In genomic region chr5:14202462-14202861, GRCh38 we compare ENCODE assay signal across 1 cellular context.
TF ChIP-seq lines count a peak whose summit lies in the region.

No MANE protein-coding gene starts in this region.

TF ChIP-seq in HEK293, 187 proteins besides CTCF, POLR2A, EP300 and RAD21 (continued from another document and continues in another):
- TF ChIP-seq HIC1 (tag by site-specific recombination; IDR thresholded peaks at IDR 0.05) (peak; percentile 63; the same call in 1 of the 2 replicates), EGR2 (tag by site-specific recombination; IDR thresholded peaks at IDR 0.05; ENCODE audit: low read depth) (no peak), ZNF37A (tag by site-specific recombination; IDR thresholded peaks at IDR 0.05) (no peak), ZNF654 (tag by site-specific recombination; IDR thresholded peaks at IDR 0.05; ENCODE audit: low read depth) (no peak), ZNF48 (tag by site-specific recombination; IDR thresholded peaks at IDR 0.05) (no peak), ZSCAN5A (tag by site-specific recombination; IDR thresholded peaks at IDR 0.05) (no peak), ZBTB48 (tag by site-specific recombination; IDR thresholded peaks at IDR 0.05) (no peak), ZNF501 (tag by site-specific recombination; IDR thresholded peaks at IDR 0.05) (peak; percentile 60; the same call in 1 of the 2 replicates), ZNF677 (tag by site-specific recombination; IDR thresholded peaks at IDR 0.05) (no peak), ZNF791 (tag by site-specific recombination; IDR thresholded peaks at IDR 0.05) (no peak), ZNF148 (tag by site-specific recombination; IDR thresholded peaks at IDR 0.05; ENCODE audit: borderline replicate concordance) (no peak), ZNF184 (tag by site-specific recombination; IDR thresholded peaks at IDR 0.05) (no peak), GLIS1 (tag by site-specific recombination; IDR thresholded peaks at IDR 0.05) (peak; percentile 80), SP3 (tag by site-specific recombination; IDR thresholded peaks at IDR 0.05) (no peak), MZF1 (tag by site-specific recombination; IDR thresholded peaks at IDR 0.05; ENCODE audit: borderline replicate concordance) (peak; percentile 14; the same call in 1 of the 2 replicates), ZNF610 (tag by site-specific recombination; IDR thresholded peaks at IDR 0.05; ENCODE audit: borderline replicate concordance) (no peak), REPIN1 (tag by site-specific recombination; IDR thresholded peaks at IDR 0.05; ENCODE audit: low read depth) (no peak), KLF10 (tag by site-specific recombination; IDR thresholded peaks at IDR 0.05) (no peak), ZNF629 (tag by site-specific recombination; IDR thresholded peaks at IDR 0.05) (peak; percentile 43; the same call in 1 of the 2 replicates), ZNF670 (tag by site-specific recombination; IDR thresholded peaks at IDR 0.05; ENCODE audit: low read depth) (no peak), PRDM4 (tag by site-specific recombination; IDR thresholded peaks at IDR 0.05) (no peak), PRDM10 (tag by site-specific recombination; IDR thresholded peaks at IDR 0.05) (peak; percentile 70), ZNF146 (tag by site-specific recombination; IDR thresholded peaks at IDR 0.05) (no peak), ZNF214 (tag by site-specific recombination; IDR thresholded peaks at IDR 0.05; ENCODE audit: borderline replicate concordance) (no peak), ZNF701 (tag by site-specific recombination; IDR thresholded peaks at IDR 0.05) (no peak), MYNN (tag by site-specific recombination; IDR thresholded peaks at IDR 0.05; ENCODE audit: borderline replicate concordance) (no peak), GFI1B (tag by site-specific recombination; IDR thresholded peaks at IDR 0.05) (no peak), ZSCAN30 (tag by site-specific recombination; IDR thresholded peaks at IDR 0.05) (no peak), ZNF549 (tag by site-specific recombination; IDR thresholded peaks at IDR 0.05) (no peak), ZNF704 (tag by site-specific recombination; IDR thresholded peaks at IDR 0.05) (no peak), ZNF324 (tag by site-specific recombination; IDR thresholded peaks at IDR 0.05) (no peak), ZNF112 (tag by site-specific recombination; IDR thresholded peaks at IDR 0.05) (no peak), ZNF239 (tag by site-specific recombination; IDR thresholded peaks at IDR 0.05) (no peak), PATZ1 (tag by site-specific recombination; IDR thresholded peaks at IDR 0.05) (no peak), ZNF18 (tag by site-specific recombination; IDR thresholded peaks at IDR 0.05) (no peak), ZNF114 (tag by site-specific recombination; IDR thresholded peaks at IDR 0.05) (no peak), ZNF623 (tag by site-specific recombination; IDR thresholded peaks at IDR 0.05) (no peak), ZBTB20 (tag by site-specific recombination; IDR thresholded peaks at IDR 0.05) (peak; percentile 11; the same call in 1 of the 2 replicates), ZNF132 (tag by site-specific recombination; IDR thresholded peaks at IDR 0.05; ENCODE audit: borderline replicate concordance) (no peak)
